Comparison of ENCODE assay signal across 8 cellular contexts in genomic region chr14:20343092-20343854, GRCh38. TPM values are rescaled to one million over a fixed set of nuclear protein-coding genes. Genes with fewer than 3 reads are reported as not detected.
A peak's percentile ranks its signal among the peaks of the same experiment; 100 is the strongest.
DNase-seq lines count a peak whose midpoint lies in the region; ATAC-seq, FAIRE-seq and TF ChIP-seq lines count a peak whose summit lies in the region.

A gene with protein sequence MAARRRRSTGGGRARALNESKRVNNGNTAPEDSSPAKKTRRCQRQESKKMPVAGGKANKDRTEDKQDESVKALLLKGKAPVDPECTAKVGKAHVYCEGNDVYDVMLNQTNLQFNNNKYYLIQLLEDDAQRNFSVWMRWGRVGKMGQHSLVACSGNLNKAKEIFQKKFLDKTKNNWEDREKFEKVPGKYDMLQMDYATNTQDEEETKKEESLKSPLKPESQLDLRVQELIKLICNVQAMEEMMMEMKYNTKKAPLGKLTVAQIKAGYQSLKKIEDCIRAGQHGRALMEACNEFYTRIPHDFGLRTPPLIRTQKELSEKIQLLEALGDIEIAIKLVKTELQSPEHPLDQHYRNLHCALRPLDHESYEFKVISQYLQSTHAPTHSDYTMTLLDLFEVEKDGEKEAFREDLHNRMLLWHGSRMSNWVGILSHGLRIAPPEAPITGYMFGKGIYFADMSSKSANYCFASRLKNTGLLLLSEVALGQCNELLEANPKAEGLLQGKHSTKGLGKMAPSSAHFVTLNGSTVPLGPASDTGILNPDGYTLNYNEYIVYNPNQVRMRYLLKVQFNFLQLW (plus strand): TSS chr14:20343635. CDS start chr14:20343642, 7 bp downstream.

- no peaks in the 10 kb centered on the region for H3K9me3 ChIP-seq in BE2C

- peak within 1 kb of the TSS; percentile 93 for H3K4me3 ChIP-seq in BE2C (ENCODE audit: low read depth, low read length)

- peak; percentile 99 for DNase-seq in BE2C
- peak; percentile 74 for DNase-seq in GM19239 (ENCODE audit: insufficient read length, low spot score)
- peak; percentile 100 for DNase-seq in NCI-H524 treated with DMSO at 0.1 percent for 48 hours (lab: John Stamatoyannopoulos, UW)
- peak; percentile 89 for DNase-seq in activated CD4-positive, alpha-beta T cell treated with anti-CD3 and anti-CD28 coated beads for 4 hours
- peak; percentile 100 for DNase-seq in kidney glomerular epithelial cell (lab: John Stamatoyannopoulos, UW)
- peak; percentile 69 to 73 for DNase-seq in stimulated activated CD4-positive, alpha-beta T cell treated with anti-CD3 and anti-CD28 coated beads, Interleukin-1b, Interleukin-23, amount 100 ng/mL, for 1 hour (ENCODE audit: low read depth in 2 of 2)

- peak; percentile 90 for ATAC-seq in HG03457 (IDR thresholded peaks at IDR 0.05; ENCODE audit: unreplicated experiment)

- TF ChIP-seq CTCF in BE2C (IDR thresholded peaks at IDR 0.05; ENCODE audit: low read depth, low read length) = no peak

- no peaks in the 10 kb centered on the region for H3K27me3 ChIP-seq in BE2C

- FAIRE-seq in GM19239 (lab: Jason Lieb, UNC) = peak; percentile 98

- H3K4me1 ChIP-seq in BE2C = no peaks in the 10 kb centered on the region

- H3K36me3 ChIP-seq in BE2C = peaks cover 18% of the 10 kb centered on the region

- H3K27ac ChIP-seq in cingulate gyrus (ENCODE audit: low read depth, low read length) = peak within 1 kb of the TSS; percentile 93

RNA-seq across cellular contexts. Expression of the gene that starts here (rescaled TPM):
- polyA plus RNA-seq in BE2C (2012; ENCODE audit: insufficient read depth, insufficient read length, low read depth) = 41.8 TPM

Comparison
In these comparisons a context has a peak if more than half of its experiments do, and no peak if none do; other contexts are left out.
1. Peak in every context shown above with its lines: DNase-seq, ATAC-seq, H3K4me3 ChIP-seq and H3K27ac ChIP-seq.